ENCODE assay signal across 8 cellular contexts in the genomic region with DNA sequence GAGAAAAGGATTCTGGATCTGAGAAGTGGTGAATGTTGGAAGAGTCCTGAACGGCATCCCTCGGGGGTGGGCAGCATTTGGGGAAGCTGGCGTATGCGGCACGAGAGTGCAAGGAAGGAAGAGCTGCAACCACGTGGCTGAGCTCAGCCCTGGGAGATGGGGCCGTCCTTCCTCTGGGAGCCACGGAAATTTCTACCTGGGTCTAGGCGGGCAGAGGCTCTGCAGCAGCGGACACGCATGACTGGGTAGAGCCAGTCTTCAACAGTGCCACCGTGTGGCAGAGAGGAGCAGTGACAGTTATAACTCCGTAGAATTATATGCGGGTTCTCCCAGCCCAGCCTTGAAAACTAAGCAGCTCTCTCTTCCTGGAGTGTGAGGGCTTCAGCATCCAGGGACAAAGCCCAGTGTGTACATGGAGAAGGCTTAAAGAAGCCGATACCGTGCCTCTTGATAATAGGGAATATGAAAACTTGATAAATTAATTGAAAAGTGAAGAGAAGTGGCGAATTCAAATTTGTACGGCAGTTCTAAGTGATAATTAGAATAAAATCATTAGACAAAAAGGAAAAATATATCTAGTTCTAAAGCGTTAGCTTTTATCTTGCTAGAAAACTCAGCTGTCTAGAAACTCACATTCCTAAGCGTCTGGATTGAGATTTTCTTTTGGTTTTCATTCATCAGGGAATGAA.
DNase-seq lines count a peak whose midpoint lies in the region; ATAC-seq and TF ChIP-seq lines count a peak whose summit lies in the region.

No MANE protein-coding gene starts in this region.

- in situ Hi-C loops in astrocyte of the cerebellum (cut with HindIII; ENCODE audit: low sequenced_read_pairs), result no loop called here

- H3K9me3 ChIP-seq in skeletal muscle satellite cell (replicated peaks; ENCODE audit: low read length), result no peaks in the 10 kb centered on the region

- no peaks in the 10 kb centered on the region for H3K4me1 ChIP-seq in skeletal muscle satellite cell (ENCODE audit: control insufficient read depth, insufficient read depth, low read length)

- H3K36me3 ChIP-seq in skeletal muscle satellite cell (ENCODE audit: insufficient read depth, low read length), result no peaks in the 10 kb centered on the region

- DNase-seq in NCI-H1105 (lab: John Stamatoyannopoulos, UW) (peak; percentile 63), T-helper 1 cell (peak in 4 of 5 donors; percentile 19 to 39 (median 30)), astrocyte of the cerebellum (ENCODE audit: low read depth) (peak; percentile 20), iPS DF 4.7 (ENCODE audit: extremely low read depth, low spot score) (peak; percentile 58)

- H3K4me3 ChIP-seq in astrocyte of the cerebellum (ENCODE audit: low read depth, low read length) (no peak overlapping the region), skeletal muscle satellite cell (ENCODE audit: low read length) (peak overlapping the region; percentile 40)

- TF ChIP-seq CTCF in GM12873 (IDR thresholded peaks at IDR 0.05; ENCODE audit: insufficient read depth, low read depth, low read length, missing control alignments) (peak; percentile 82), astrocyte of the cerebellum (IDR thresholded peaks at IDR 0.05; ENCODE audit: low read depth, low read length, missing control alignments) (peak; percentile 84)

- peak overlapping the region; percentile 65 for H3K4me2 ChIP-seq in skeletal muscle satellite cell (ENCODE audit: low read length)

- peaks cover 6% of the 10 kb centered on the region for H3K27me3 ChIP-seq in skeletal muscle satellite cell (ENCODE audit: control insufficient read depth, insufficient read depth, low read length)

- ATAC-seq in HG02610 (IDR thresholded peaks at IDR 0.05; ENCODE audit: unreplicated experiment) (peak; percentile 83), HG03460 (IDR thresholded peaks at IDR 0.05; ENCODE audit: unreplicated experiment) (no peak)

- H3K9ac ChIP-seq in skeletal muscle satellite cell (ENCODE audit: low read depth, low read length), result no peak overlapping the region
